8 cellular contexts compared by ENCODE assay signal in the genomic region with DNA sequence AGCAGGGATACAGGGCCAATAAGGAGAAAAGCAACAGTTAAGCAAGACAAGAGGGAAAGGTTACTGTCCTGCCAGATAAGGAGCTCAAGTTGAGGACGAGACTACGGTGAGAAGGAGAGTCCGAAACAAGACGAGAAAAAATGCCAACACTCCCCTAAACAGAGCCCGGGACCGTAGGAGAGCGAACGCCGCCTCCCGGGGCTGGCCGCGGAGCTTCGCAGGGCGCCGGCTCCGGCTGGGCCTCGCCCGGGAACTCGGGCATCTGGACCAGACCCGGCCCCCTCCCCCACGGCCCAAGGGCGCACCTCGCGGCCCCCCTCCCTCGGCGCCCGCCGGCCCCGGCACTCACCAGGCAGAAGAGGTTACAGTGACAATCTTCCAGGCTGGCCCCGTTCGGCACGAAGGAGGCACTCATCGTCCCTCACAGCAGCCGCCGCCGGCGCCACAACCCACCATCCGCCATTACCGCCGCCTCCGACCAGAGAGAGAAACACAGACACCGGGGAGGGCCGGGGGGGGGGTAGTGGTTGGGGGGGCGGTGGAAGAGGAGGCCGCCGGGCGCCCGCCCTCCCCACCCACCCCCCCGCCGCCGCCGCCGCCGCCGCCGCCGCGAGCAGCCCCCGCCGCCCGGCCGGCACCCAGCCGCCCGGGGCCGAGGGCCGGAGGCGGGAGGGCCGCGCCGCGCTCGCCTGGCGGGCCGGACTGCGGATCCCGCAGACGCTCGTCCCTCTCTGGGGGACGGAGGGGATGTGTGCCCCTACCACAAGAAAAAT. TPM values are rescaled to one million over a fixed set of nuclear protein-coding genes. Genes with fewer than 3 reads are reported as not detected.
DNase-seq lines count a peak whose midpoint lies in the region; ATAC-seq and TF ChIP-seq lines count a peak whose summit lies in the region.

A gene with protein sequence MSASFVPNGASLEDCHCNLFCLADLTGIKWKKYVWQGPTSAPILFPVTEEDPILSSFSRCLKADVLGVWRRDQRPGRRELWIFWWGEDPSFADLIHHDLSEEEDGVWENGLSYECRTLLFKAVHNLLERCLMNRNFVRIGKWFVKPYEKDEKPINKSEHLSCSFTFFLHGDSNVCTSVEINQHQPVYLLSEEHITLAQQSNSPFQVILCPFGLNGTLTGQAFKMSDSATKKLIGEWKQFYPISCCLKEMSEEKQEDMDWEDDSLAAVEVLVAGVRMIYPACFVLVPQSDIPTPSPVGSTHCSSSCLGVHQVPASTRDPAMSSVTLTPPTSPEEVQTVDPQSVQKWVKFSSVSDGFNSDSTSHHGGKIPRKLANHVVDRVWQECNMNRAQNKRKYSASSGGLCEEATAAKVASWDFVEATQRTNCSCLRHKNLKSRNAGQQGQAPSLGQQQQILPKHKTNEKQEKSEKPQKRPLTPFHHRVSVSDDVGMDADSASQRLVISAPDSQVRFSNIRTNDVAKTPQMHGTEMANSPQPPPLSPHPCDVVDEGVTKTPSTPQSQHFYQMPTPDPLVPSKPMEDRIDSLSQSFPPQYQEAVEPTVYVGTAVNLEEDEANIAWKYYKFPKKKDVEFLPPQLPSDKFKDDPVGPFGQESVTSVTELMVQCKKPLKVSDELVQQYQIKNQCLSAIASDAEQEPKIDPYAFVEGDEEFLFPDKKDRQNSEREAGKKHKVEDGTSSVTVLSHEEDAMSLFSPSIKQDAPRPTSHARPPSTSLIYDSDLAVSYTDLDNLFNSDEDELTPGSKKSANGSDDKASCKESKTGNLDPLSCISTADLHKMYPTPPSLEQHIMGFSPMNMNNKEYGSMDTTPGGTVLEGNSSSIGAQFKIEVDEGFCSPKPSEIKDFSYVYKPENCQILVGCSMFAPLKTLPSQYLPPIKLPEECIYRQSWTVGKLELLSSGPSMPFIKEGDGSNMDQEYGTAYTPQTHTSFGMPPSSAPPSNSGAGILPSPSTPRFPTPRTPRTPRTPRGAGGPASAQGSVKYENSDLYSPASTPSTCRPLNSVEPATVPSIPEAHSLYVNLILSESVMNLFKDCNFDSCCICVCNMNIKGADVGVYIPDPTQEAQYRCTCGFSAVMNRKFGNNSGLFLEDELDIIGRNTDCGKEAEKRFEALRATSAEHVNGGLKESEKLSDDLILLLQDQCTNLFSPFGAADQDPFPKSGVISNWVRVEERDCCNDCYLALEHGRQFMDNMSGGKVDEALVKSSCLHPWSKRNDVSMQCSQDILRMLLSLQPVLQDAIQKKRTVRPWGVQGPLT (N-terminal part only) (minus strand): TSS at position 488 of the 773 bp plus-strand sequence. CDS start 73 bp downstream, at position 415.

- peaks cover 4% of the 10 kb centered on the region for H3K4me1 ChIP-seq in ectodermal cell (ENCODE audit: control insufficient read depth, insufficient read depth, low read length)
- H3K4me1 ChIP-seq in lung (ENCODE audit: control insufficient read depth in 2 of 2, insufficient read depth in 2 of 2, low read length in 2 of 2): peaks cover 0 to 9% of the 10 kb centered on the region in 2 donors

- no peak for TF ChIP-seq CTCF in lung (IDR thresholded peaks at IDR 0.05; ENCODE audit: control extremely low read depth, extremely low read depth)

- ATAC-seq in GM21737 (IDR thresholded peaks at IDR 0.05; ENCODE audit: unreplicated experiment): peak; percentile 22
- peak; percentile 35 for ATAC-seq in lung (ENCODE audit: insufficient read depth, low FRiP score)

- H3K27me3 ChIP-seq in ectodermal cell (ENCODE audit: control insufficient read depth, insufficient read depth, low read length, poor library complexity, severe bottlenecking) (no peaks in the 10 kb centered on the region), lung (ENCODE audit: control insufficient read depth, insufficient read depth) (no peaks in the 10 kb centered on the region)

- 0 to 1% methylated on average over 62 to 72 of the region's 79 CpGs for WGBS in ectodermal cell, 2 experiments
- WGBS in lung, 2 donors: 0 to 1% methylated on average over 37 to 63 of the region's 79 CpGs

- H3K27ac ChIP-seq in ectodermal cell (ENCODE audit: insufficient read depth, low read depth, low read length, poor library complexity, severe bottlenecking) (peak within 1 kb of the TSS; percentile 92), lung (ENCODE audit: low read depth in 1 of 2, low read length in 1 of 2) (peak within 1 kb of the TSS; percentile 90 to 99)

- peak; percentile 15 for DNase-seq in COR-L47 (lab: John Stamatoyannopoulos, UW)
- peak; percentile 30 for DNase-seq in NCI-H460 (ENCODE audit: extremely low read depth, low read depth)
- DNase-seq in activated CD8-positive, alpha-beta memory T cell treated with anti-CD3 and anti-CD28 coated beads for 1 hour (ENCODE audit: extremely low read depth in 1 of 2, low read depth in 1 of 2): peak; percentile 24 to 33
- peak; percentile 68 for DNase-seq in lung (ENCODE audit: low spot score)
- peak; percentile 22 to 45 (median 25) for DNase-seq in stimulated activated CD4-positive, alpha-beta T cell treated with anti-CD3 and anti-CD28 coated beads, TNF-alpha, amount 100 ng/mL, for 24 hours (ENCODE audit: low read depth in 3 of 3)
- no peak for DNase-seq in SHP77 (lab: John Stamatoyannopoulos, UW)

- peak within 1 kb of the TSS; percentile 97 for H3K4me3 ChIP-seq in ectodermal cell (ENCODE audit: insufficient read depth, low read depth, low read length)
- peak within 1 kb of the TSS; percentile 92 for H3K4me3 ChIP-seq in lung

- no peaks in the 10 kb centered on the region for H3K36me3 ChIP-seq in ectodermal cell (ENCODE audit: control insufficient read depth, insufficient read depth, low read length)
- H3K36me3 ChIP-seq in lung (ENCODE audit: control insufficient read depth in 2 of 2, insufficient read depth in 2 of 2, low read length in 2 of 2): peaks cover 0 to 6% of the 10 kb centered on the region in 2 donors

- H3K9me3 ChIP-seq in ectodermal cell (ENCODE audit: control insufficient read depth, low read length) (no peaks in the 10 kb centered on the region), lung (ENCODE audit: control insufficient read depth in 2 of 2, insufficient read depth in 1 of 2, low read length in 1 of 2) (no peaks in the 10 kb centered on the region)

RNA-seq across cellular contexts. Expression of the gene that starts here (rescaled TPM):
- total RNA-seq in NCI-H460 (2014; rRNA removed; shearing (Covaris generic)): 50.7 and 63.1 TPM in 2 replicates
- polyA plus RNA-seq in NCI-H460 (2014; cell fraction: nucleus; rRNA removed): 9.5 and 14.1 TPM in 2 replicates
- 30.1 TPM for polyA plus RNA-seq in ectodermal cell (2013, experiment 1 of 4)
- polyA plus RNA-seq in ectodermal cell (2013, experiment 2 of 4): 40.9 TPM
- 27.2 TPM for polyA plus RNA-seq in ectodermal cell (2013, experiment 3 of 4)
- polyA plus RNA-seq in ectodermal cell (2013, experiment 4 of 4): 33.2 TPM
- 100 to 1,000 TPM in 1 of 2 donors, 10 to 100 TPM in 1; 64.6 to 104 TPM for total RNA-seq in lung
- polyA plus RNA-seq in lung: 10 to 100 TPM in 1 of 2 donors, 1 to 10 TPM in 1; 7.2 to 11.7 TPM

Comparison
In these comparisons a context has a peak if more than half of its experiments do, and no peak if none do; other contexts are left out.
1. DNase-seq: peak in COR-L47 (single experiment), NCI-H460 (single experiment), activated CD8-positive, alpha-beta memory T cell treated with anti-CD3 and anti-CD28 coated beads for 1 hour (2 of 2), lung (single experiment) and stimulated activated CD4-positive, alpha-beta T cell treated with anti-CD3 and anti-CD28 coated beads, TNF-alpha, amount 100 ng/mL, for 24 hours (3 of 3); none in SHP77 (0 of 2).